Comparison of ENCODE assay signal across 8 cellular contexts in the genomic region with DNA sequence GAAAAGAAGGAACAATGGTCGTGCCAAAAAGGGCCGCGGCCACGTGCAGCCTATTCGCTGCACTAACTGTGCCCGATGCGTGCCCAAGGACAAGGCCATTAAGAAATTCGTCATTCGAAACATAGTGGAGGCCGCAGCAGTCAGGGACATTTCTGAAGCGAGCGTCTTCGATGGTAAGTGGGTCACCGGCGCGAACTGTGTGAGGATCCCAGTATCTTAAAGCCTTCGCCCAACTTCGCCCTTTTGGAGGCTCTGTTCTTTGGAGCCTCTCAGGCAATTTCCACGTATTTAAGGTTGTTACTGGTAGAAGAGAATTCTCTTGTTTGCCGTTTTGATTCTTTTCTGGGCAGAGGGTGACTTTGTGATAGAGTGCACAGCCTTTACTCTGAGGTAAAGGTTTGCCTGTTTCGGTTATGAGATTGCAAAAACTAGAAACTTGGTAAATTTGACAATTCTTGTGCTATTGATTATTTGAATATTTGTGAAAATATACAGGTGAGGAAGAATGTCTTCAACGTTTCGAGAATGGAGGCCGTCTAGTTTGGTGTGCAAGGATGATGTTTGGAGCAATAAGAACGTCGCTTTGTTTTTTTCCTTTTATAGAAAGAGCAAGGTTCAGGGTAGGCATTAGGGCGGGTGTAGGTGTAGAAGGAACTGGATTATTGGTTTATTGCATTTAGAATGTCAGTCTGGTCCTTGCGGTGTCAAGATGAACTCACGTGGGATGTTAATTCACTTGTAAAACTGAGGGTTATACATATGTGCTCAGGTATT. TPM values are rescaled to one million over a fixed set of nuclear protein-coding genes. Genes with fewer than 3 reads are reported as not detected.
DNase-seq lines count a peak whose midpoint lies in the region; ATAC-seq, FAIRE-seq and TF ChIP-seq lines count a peak whose summit lies in the region.

No MANE protein-coding gene starts in this region.

- TF ChIP-seq CTCF in 22Rv1 (IDR thresholded peaks at IDR 0.05): no peak
- no peak for TF ChIP-seq CTCF in bronchial epithelial cell (IDR thresholded peaks at IDR 0.05; ENCODE audit: insufficient read depth, low read length, severe bottlenecking)
- TF ChIP-seq CTCF in mucosa of descending colon (IDR thresholded peaks at IDR 0.05): no peak

- no peaks in the 10 kb centered on the region for H3K27me3 Mint-ChIP-seq in IgD-negative memory B cell

- peaks cover 5% of the 10 kb centered on the region for H3K36me3 Mint-ChIP-seq in IgD-negative memory B cell

- H3K4me3 Mint-ChIP-seq in IgD-negative memory B cell: peak overlapping the region; percentile 91 to 100 (median 98)

- peaks cover 20% of the 10 kb centered on the region for H3K4me1 ChIP-seq in mucosa of descending colon (ENCODE audit: low read depth)

- H3K27ac Mint-ChIP-seq in IgD-negative memory B cell: peak overlapping the region; percentile 88 to 99 (median 98)

- ATAC-seq in mucosa of descending colon (peak; percentile 55), GM18519 (IDR thresholded peaks at IDR 0.05; ENCODE audit: low FRiP score, unreplicated experiment) (no peak), HG03039 (IDR thresholded peaks at IDR 0.05; ENCODE audit: unreplicated experiment) (no peak), HG02870 (IDR thresholded peaks at IDR 0.05; ENCODE audit: unreplicated experiment) (no peak)

- no peaks in the 10 kb centered on the region for H3K9me3 ChIP-seq in mucosa of descending colon

- intact Hi-C loops in mucosa of descending colon (cut with DNase I, micrococcal nuclease): no loop called here

- H3K9me3 Mint-ChIP-seq in IgD-negative memory B cell: no peaks in the 10 kb centered on the region

- H3K4me1 Mint-ChIP-seq in IgD-negative memory B cell: peaks cover 12 to 18% (median 15%) of the 10 kb centered on the region in 3 donors

- DNase-seq in bronchial epithelial cell (ENCODE audit: low read depth): no peak
- peak in 1 of 3 donors; percentile 52 for DNase-seq in mucosa of descending colon
- DNase-seq in stimulated activated CD4-positive, alpha-beta T cell treated with anti-CD3 and anti-CD28 coated beads, Interleukin-2, amount 100 ng/mL, for 24 hours: no peak

- H3K27ac ChIP-seq in 22Rv1: peak overlapping the region; percentile 92

- H3K4me3 ChIP-seq in bronchial epithelial cell (ENCODE audit: low read depth, low read length): peak overlapping the region; percentile 97
- peak overlapping the region; percentile 70 for H3K4me3 ChIP-seq in mucosa of descending colon

- H3K36me3 ChIP-seq in bronchial epithelial cell (ENCODE audit: control insufficient read depth, insufficient read depth, low read length) (peaks cover 4% of the 10 kb centered on the region), mucosa of descending colon (ENCODE audit: low read depth) (no peaks in the 10 kb centered on the region)

- H3K27me3 ChIP-seq in bronchial epithelial cell (ENCODE audit: control insufficient read depth, insufficient read depth, low read length): no peaks in the 10 kb centered on the region

- no peak for FAIRE-seq in bronchial epithelial cell (lab: Jason Lieb, UNC)

RNA-seq across cellular contexts. Expression of a gene that starts 0.9 kb away (rescaled TPM):
- polyA plus RNA-seq in IgD-negative memory B cell: 1,297 TPM
- total RNA-seq in bronchial epithelial cell: 32.8 and 201 TPM in 2 replicates
- 10 to 100 TPM; 28.8 to 81.1 (median 34.5) TPM for total RNA-seq in mucosa of descending colon

RNA-seq across cellular contexts. Expression of a gene that starts 21.8 kb away (rescaled TPM):
- 0.35 TPM for polyA plus RNA-seq in IgD-negative memory B cell
- total RNA-seq in bronchial epithelial cell: 0.26 and 0.64 TPM in 2 replicates
- 1 to 10 TPM; 3.5 to 9.1 (median 7.2) TPM for total RNA-seq in mucosa of descending colon

RNA-seq across cellular contexts. Expression of a gene that starts 37.3 kb away (rescaled TPM):
- 0.83 TPM for polyA plus RNA-seq in IgD-negative memory B cell
- total RNA-seq in bronchial epithelial cell (21.1 and 59.8 TPM in 2 replicates), mucosa of descending colon (100 to 1,000 TPM; 136 to 423 (median 212) TPM)

RNA-seq across cellular contexts. Expression of a gene that starts 45.5 kb away (rescaled TPM):
- polyA plus RNA-seq in IgD-negative memory B cell: 1.3 TPM
- total RNA-seq in bronchial epithelial cell: 2.1 and 3.6 TPM in 2 replicates
- total RNA-seq in mucosa of descending colon: 10 to 100 TPM; 29.2 to 32.0 (median 30.4) TPM
